9 cellular contexts compared by ENCODE assay signal in genomic region chr16:88451586-88452484, GRCh38. TPM values are rescaled to one million over a fixed set of nuclear protein-coding genes. Genes with fewer than 3 reads are reported as not detected.
DNase-seq lines count a peak whose midpoint lies in the region; ATAC-seq and TF ChIP-seq lines count a peak whose summit lies in the region.
"Had no signal": no experiment of that assay in that cellular context is flagged by ENCODE, and none has a peak within 500 bp of the region (broad histone marks: within the 10 kb centered on the region; RNA-seq: fewer than 3 reads in every experiment).

No MANE protein-coding gene starts in this region.

- POLR2A ChIA-PET in T-cell (lab: Charles Lee) = interaction anchor here in 1 of 2 donors (0.5 kb wide), 1 partner anchor 989 kb away, joined by 3 read pairs; no protein-coding TSS in a partner anchor

- intact Hi-C loops in esophagus squamous epithelium (cut with DNase I) = no loop called here
- intact Hi-C loops in posterior cingulate gyrus (cut with DNase I) = no loop called here

- no peak for TF ChIP-seq POLR2A in esophagus squamous epithelium (IDR thresholded peaks at IDR 0.05)

- no peaks in the 10 kb centered on the region for H3K27me3 Mint-ChIP-seq in T-cell

- ATAC-seq in T-cell (replicated peaks in 1 of 4) = no peak
- no peak for ATAC-seq in stimulated activated naive CD8-positive, alpha-beta T cell treated with anti-CD3 and anti-CD28 coated beads, Interleukin-15, Interleukin-2, amounts not matched to agents 100 U/mL and 50 U/mL, for 24 hours

- no peaks in the 10 kb centered on the region for H3K9me3 ChIP-seq in esophagus squamous epithelium

- H3K4me1 Mint-ChIP-seq in T-cell = peaks cover 20 to 23% (median 22%) of the 10 kb centered on the region in 3 donors

- no peaks in the 10 kb centered on the region for H3K9me3 Mint-ChIP-seq in T-cell

- DNase-seq in NOMO-1 treated with DMSO at 0.1 percent for 48 hours (lab: John Stamatoyannopoulos, UW; ENCODE audit: unreplicated experiment) (peak; percentile 43), NOMO-1 treated with dmso at 0.1 percent for 144 hours (lab: John Stamatoyannopoulos, UW; ENCODE audit: unreplicated experiment) (no peak), T-cell (peak in 3 of 34 experiments; percentile 12 to 23 (median 12)), esophagus squamous epithelium (lab: John Stamatoyannopoulos, UW) (no peak), posterior cingulate gyrus (no peak), superior temporal gyrus (ENCODE audit: extremely low spot score) (no peak), GF-D8 (lab: John Stamatoyannopoulos, UW) (no peak)
- DNase-seq in stimulated activated naive CD8-positive, alpha-beta T cell treated with anti-CD3 and anti-CD28 coated beads, Interleukin-15, Interleukin-2, amounts not matched to agents 100 U/mL and 50 U/mL, for 24 hours = peak; percentile 58
- DNase-seq: NCI-H446 treated with DMSO at 0.1 percent for 48 hours had no signal

- H3K27ac Mint-ChIP-seq in T-cell = peak overlapping the region in 1 of 2 donors; percentile 78

- TF ChIP-seq CTCF in esophagus squamous epithelium (IDR thresholded peaks at IDR 0.05) = no peak

- H3K4me3 ChIP-seq in esophagus squamous epithelium = peak overlapping the region; percentile 39 to 82 (median 60)

- CTCF ChIA-PET in T-cell (lab: Charles Lee) = no interaction called here

- H3K4me3 Mint-ChIP-seq in T-cell = peak overlapping the region; percentile 79 to 89 (median 82)

- no peaks in the 10 kb centered on the region for H3K36me3 Mint-ChIP-seq in T-cell

- peaks cover 13 to 44% (median 29%) of the 10 kb centered on the region in 3 donors for H3K4me1 ChIP-seq in esophagus squamous epithelium

- H3K36me3 ChIP-seq in esophagus squamous epithelium = no peaks in the 10 kb centered on the region

- H3K27me3 ChIP-seq in esophagus squamous epithelium = peaks cover 0 to 32% (median 0%) of the 10 kb centered on the region in 4 donors

- H3K27ac ChIP-seq in esophagus squamous epithelium = peak overlapping the region in 3 of 4 donors; percentile 85 to 90 (median 86)

- 31 to 83% methylated on average over 1 to 10 of the region's 30 CpGs for WGBS in esophagus squamous epithelium, 2 donors

RNA-seq across cellular contexts. Expression of gene ZFPM1, which starts 1.2 kb away (rescaled TPM):
- 10 to 100 TPM; 19.6 to 38.4 (median 33.1) TPM for total RNA-seq in T-cell
- total RNA-seq in esophagus squamous epithelium = 1 to 10 TPM in 3 of 4 donors, under 1 TPM in 1; 0.67 to 1.7 (median 1.2) TPM

Comparison
In these comparisons a context has a peak if more than half of its experiments do, and no peak if none do; other contexts are left out.
1. DNase-seq: peak in NOMO-1 treated with DMSO at 0.1 percent for 48 hours (single experiment) and stimulated activated naive CD8-positive, alpha-beta T cell treated with anti-CD3 and anti-CD28 coated beads, Interleukin-15, Interleukin-2, amounts not matched to agents 100 U/mL and 50 U/mL, for 24 hours (single experiment); none in NOMO-1 treated with dmso at 0.1 percent for 144 hours (single experiment), esophagus squamous epithelium (single experiment), posterior cingulate gyrus (0 of 10), superior temporal gyrus (single experiment) and GF-D8 (single experiment).
2. RNA of gene ZFPM1, which starts 1.2 kb away (total RNA-seq): 19.6 to 38.4 TPM in T-cell; 0.67 to 1.7 TPM in esophagus squamous epithelium; every median in the first group is over 4 times any median in the second.